Comparison of ENCODE assay signal across 1 cellular context in the genomic region with DNA sequence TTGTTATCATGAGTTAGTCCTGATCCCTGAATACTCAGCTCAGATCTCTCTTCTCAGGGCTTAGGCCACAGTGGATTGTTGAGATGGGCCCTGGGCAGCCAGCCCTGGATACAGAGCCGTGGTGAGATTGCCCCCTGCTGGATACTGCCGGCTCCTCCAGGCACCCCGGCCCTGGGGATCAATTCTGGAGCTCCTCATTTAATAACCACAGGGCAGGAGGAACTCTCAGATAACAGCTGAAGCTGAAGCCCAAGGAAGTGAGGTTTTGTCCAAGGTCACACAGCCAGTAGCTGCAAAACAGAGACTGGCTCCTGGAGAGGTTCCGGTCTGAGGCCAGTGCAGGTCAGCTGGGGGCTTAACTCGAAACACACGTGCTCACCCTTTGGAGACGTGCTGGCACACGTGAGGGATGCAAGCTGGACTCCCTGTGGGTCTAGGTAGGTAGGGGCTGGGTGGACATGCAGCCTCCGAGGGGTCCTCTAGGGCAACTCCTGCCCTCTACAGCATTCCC.
A peak's percentile ranks its signal among the peaks of the same experiment; 100 is the strongest.
TF ChIP-seq lines count a peak whose summit lies in the region.

No MANE protein-coding gene starts in this region.

TF ChIP-seq in K562, 482 proteins besides CTCF, POLR2A, EP300 and RAD21 (continued from another document):
- TF ChIP-seq, protein P1, sequence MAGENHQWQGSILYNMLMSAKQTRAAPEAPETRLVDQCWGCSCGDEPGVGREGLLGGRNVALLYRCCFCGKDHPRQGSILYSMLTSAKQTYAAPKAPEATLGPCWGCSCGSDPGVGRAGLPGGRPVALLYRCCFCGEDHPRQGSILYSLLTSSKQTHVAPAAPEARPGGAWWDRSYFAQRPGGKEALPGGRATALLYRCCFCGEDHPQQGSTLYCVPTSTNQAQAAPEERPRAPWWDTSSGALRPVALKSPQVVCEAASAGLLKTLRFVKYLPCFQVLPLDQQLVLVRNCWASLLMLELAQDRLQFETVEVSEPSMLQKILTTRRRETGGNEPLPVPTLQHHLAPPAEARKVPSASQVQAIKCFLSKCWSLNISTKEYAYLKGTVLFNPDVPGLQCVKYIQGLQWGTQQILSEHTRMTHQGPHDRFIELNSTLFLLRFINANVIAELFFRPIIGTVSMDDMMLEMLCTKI (IDR thresholded peaks at IDR 0.05; ENCODE audit: partially characterized antibody) = no peak
- TF ChIP-seq CSDE1 (IDR thresholded peaks at IDR 0.05) = no peak
- TF ChIP-seq ZNF695 (CRISPR knock-in tag; IDR thresholded peaks at IDR 0.05) = no peak
- TF ChIP-seq GABPB1 (CRISPR knock-in tag; IDR thresholded peaks at IDR 0.05) = peak; percentile 54; the same call in 1 of the 2 replicates
- no peak for TF ChIP-seq NCOR1 (IDR thresholded peaks at IDR 0.05)
- no peak for TF ChIP-seq ATF7 (IDR thresholded peaks at IDR 0.05)
- no peak for TF ChIP-seq HCFC1 (IDR thresholded peaks at IDR 0.05; ENCODE audit: low read depth, low read length)
